ENCODE assay signal across 29 cellular contexts in the genomic region with DNA sequence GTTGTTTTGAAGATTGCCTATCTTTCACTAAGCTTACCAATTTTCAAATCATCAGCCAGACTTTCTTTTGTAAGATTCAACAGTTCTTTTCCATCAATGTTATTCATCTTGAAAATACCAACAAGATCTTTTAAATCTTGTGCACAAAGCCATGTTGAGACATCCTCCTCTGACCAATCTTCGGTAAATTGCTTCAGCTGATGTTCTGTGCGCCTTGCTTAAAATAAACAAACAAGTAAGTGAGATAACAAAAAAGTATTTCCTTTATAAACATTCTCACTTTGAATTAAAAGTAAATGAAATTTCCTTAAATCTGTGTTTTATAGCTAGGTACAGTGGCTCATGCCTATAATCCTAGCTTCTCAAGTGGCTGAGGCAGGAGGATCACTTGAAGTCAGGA. TPM values are rescaled to one million over a fixed set of nuclear protein-coding genes. Genes with fewer than 3 reads are reported as not detected.
DNase-seq lines count a peak whose midpoint lies in the region; ATAC-seq and TF ChIP-seq lines count a peak whose summit lies in the region.
"Had no signal": no experiment of that assay in that cellular context is flagged by ENCODE, and none has a peak within 500 bp of the region (broad histone marks: within the 10 kb centered on the region; RNA-seq: fewer than 3 reads in every experiment).

No MANE protein-coding gene starts in this region.

- peaks cover 8% of the 10 kb centered on the region for H3K4me1 ChIP-seq in DND-41 (ENCODE audit: insufficient read depth, low read length)
- no peaks in the 10 kb centered on the region for H3K4me1 ChIP-seq in mesenchymal stem cell (ENCODE audit: control insufficient read depth, insufficient read depth, low read depth, low read length)
- H3K4me1 ChIP-seq in vagina = peaks cover under 1% of the 10 kb centered on the region
- H3K4me1 ChIP-seq: colonic mucosa had no signal

- no peak overlapping the region for H2BK12ac ChIP-seq in mesenchymal stem cell (ENCODE audit: low read length in 2 of 2)

- H3K36me3 ChIP-seq in DND-41 (ENCODE audit: insufficient read depth, low read length) = peaks cover 59% of the 10 kb centered on the region
- peaks cover 10 to 19% of the 10 kb centered on the region in 2 experiments for H3K36me3 ChIP-seq in mesenchymal stem cell (ENCODE audit: control insufficient read depth in 1 of 2, insufficient read depth in 2 of 2, low read depth in 1 of 2, low read length in 2 of 2)
- H3K36me3 ChIP-seq in vagina = peaks cover 0 to 29% of the 10 kb centered on the region in 2 donors
- H3K36me3 ChIP-seq: brain microvascular endothelial cell, colonic mucosa had no signal

- no CpG with 5 or more reads among the region's 2 CpGs for WGBS in mesenchymal stem cell

- no peak overlapping the region for H3K14ac ChIP-seq in mesenchymal stem cell (ENCODE audit: low read length in 2 of 2)

- TF ChIP-seq CTCF in DND-41 (IDR thresholded peaks at IDR 0.05; ENCODE audit: borderline replicate concordance, extremely low read depth, low read length, poor library complexity, severe bottlenecking) (no peak), vagina (IDR thresholded peaks at IDR 0.05) (no peak)

- no peak overlapping the region for H3K4me3 Mint-ChIP-seq in activated CD4-positive, alpha-beta T cell treated with anti-CD3 and anti-CD28 coated beads, Interleukin-2, amount 10 ng/mL, durations not matched to agents 24 days and 14 days
- H3K4me3 Mint-ChIP-seq: activated naive CD8-positive, alpha-beta T cell treated with anti-CD3 and anti-CD28 coated beads for 36 hours; mesothelial cell of epicardium; naive thymus-derived CD8-positive, alpha-beta T cell; T-helper 2 cell treated with Interferon-gamma antibody and Interleukin-4, amounts not matched to agents 5 μg/mL and 100 μg/mL, for 36 hours had no signal

- H3K4ac ChIP-seq in mesenchymal stem cell (ENCODE audit: low read depth in 1 of 2, low read length in 2 of 2) = no peak overlapping the region

- H4K20me1 ChIP-seq in DND-41 (ENCODE audit: insufficient read depth, low read length) = no peaks in the 10 kb centered on the region

- no peak overlapping the region for H2BK120ac ChIP-seq in mesenchymal stem cell (ENCODE audit: low read depth, low read length)

- no peak for DNase-seq in DND-41
- peak; percentile 67 for DNase-seq in M059J (ENCODE audit: low read depth)
- DNase-seq in fibroblast of gingiva (ENCODE audit: low read depth) = peak; percentile 85
- DNase-seq in mesenchymal stem cell = peak; percentile 86
- no peak for DNase-seq in vagina (ENCODE audit: extremely low spot score in 2 of 2)
- no peak for DNase-seq in SKM-1 treated with dmso at 0.1 percent for 144 hours (lab: John Stamatoyannopoulos, UW; ENCODE audit: unreplicated experiment)
- no peak for DNase-seq in activated CD4-positive, alpha-beta T cell treated with anti-CD3 and anti-CD28 coated beads, Interleukin-2, amount 10 ng/mL, durations not matched to agents 24 days and 14 days
- no peak for DNase-seq in G401 (ENCODE audit: low spot score)
- DNase-seq: activated CD4-positive, alpha-beta T cell treated with anti-CD3 and anti-CD28 coated beads for 4 hours; activated CD8-positive, alpha-beta memory T cell treated with anti-CD3 and anti-CD28 coated beads for 24 hours; activated effector memory CD4-positive, alpha-beta T cell treated with Interleukin-2 at 50 U/mL for 16 hours; activated naive CD8-positive, alpha-beta T cell treated with anti-CD3 and anti-CD28 coated beads for 36 hours; AML-193; brain microvascular endothelial cell; colonic mucosa; effector memory CD4-positive, alpha-beta T cell; erythroblast; kidney; naive thymus-derived CD8-positive, alpha-beta T cell; NCI-H1048; NCI-H1694; NCI-H510A treated with DMSO at 0.1 percent for 48 hours; nucleus accumbens; Right ventricle myocardium superior; stimulated activated naive CD4-positive, alpha-beta T cell treated with Interleukin-2 at 50 U/mL for 16 hours had no signal

- H3K27ac ChIP-seq in DND-41 (ENCODE audit: low read length) (0 out of 2 replicates have a peak overlapping the region, but pooled peaks have one; percentile 25), mesenchymal stem cell (ENCODE audit: low read length, poor library complexity, severe bottlenecking) (no peak overlapping the region), vagina (no peak overlapping the region)
- H3K27ac ChIP-seq: brain microvascular endothelial cell, colonic mucosa, thoracic aorta, VCaP had no signal

- no peaks in the 10 kb centered on the region for H3K9me3 ChIP-seq in DND-41 (ENCODE audit: insufficient read depth, low read length, severe bottlenecking)
- H3K9me3 ChIP-seq in mesenchymal stem cell (ENCODE audit: control insufficient read depth, low read length) = no peaks in the 10 kb centered on the region
- no peaks in the 10 kb centered on the region for H3K9me3 ChIP-seq in vagina
- H3K9me3 ChIP-seq: colonic mucosa, thoracic aorta had no signal

- peaks cover 1% of the 10 kb centered on the region for H3K79me1 ChIP-seq in mesenchymal stem cell (replicated peaks; ENCODE audit: low read length, poor library complexity, severe bottlenecking)

- no peak for TF ChIP-seq POLR2A in vagina (IDR thresholded peaks at IDR 0.05)

- no peak overlapping the region for H4K91ac ChIP-seq in mesenchymal stem cell (ENCODE audit: low read length)

- H4K8ac ChIP-seq in mesenchymal stem cell (ENCODE audit: low read length) = no peak overlapping the region

- ATAC-seq in DND-41 (ENCODE audit: insufficient read depth, low read depth) = no peak
- ATAC-seq: naive thymus-derived CD8-positive, alpha-beta T cell had no signal

- H3K27me3 Mint-ChIP-seq in activated CD4-positive, alpha-beta T cell treated with anti-CD3 and anti-CD28 coated beads, Interleukin-2, amount 10 ng/mL, durations not matched to agents 24 days and 14 days = no peaks in the 10 kb centered on the region
- H3K27me3 Mint-ChIP-seq: activated naive CD8-positive, alpha-beta T cell treated with anti-CD3 and anti-CD28 coated beads for 36 hours; naive thymus-derived CD8-positive, alpha-beta T cell had no signal

- no peaks in the 10 kb centered on the region for H3K27me3 ChIP-seq in DND-41 (ENCODE audit: insufficient read depth, low read length, poor library complexity)
- no peaks in the 10 kb centered on the region for H3K27me3 ChIP-seq in mesenchymal stem cell (ENCODE audit: control insufficient read depth in 1 of 2, insufficient read depth in 1 of 2, low read length in 2 of 2)
- no peaks in the 10 kb centered on the region for H3K27me3 ChIP-seq in vagina
- H3K27me3 ChIP-seq: brain microvascular endothelial cell, colonic mucosa had no signal

- H3K36me3 Mint-ChIP-seq in activated CD4-positive, alpha-beta T cell treated with anti-CD3 and anti-CD28 coated beads, Interleukin-2, amount 10 ng/mL, durations not matched to agents 24 days and 14 days (ENCODE audit: low read depth) = peaks cover 8% of the 10 kb centered on the region

- intact Hi-C loops in vagina (cut with DNase I) = no loop called here
- intact Hi-C loops in activated CD4-positive, alpha-beta T cell treated with anti-CD3 and anti-CD28 coated beads, Interleukin-2, amount 10 ng/mL, durations not matched to agents 24 days and 14 days (cut with micrococcal nuclease) = no loop called here

- H3K4me2 ChIP-seq in DND-41 (ENCODE audit: insufficient read depth, low read length) = no peak overlapping the region
- H3K4me2 ChIP-seq in mesenchymal stem cell (ENCODE audit: low read length, poor library complexity, severe bottlenecking) = no peak overlapping the region

- H2BK5ac ChIP-seq in mesenchymal stem cell (ENCODE audit: low read depth, low read length, poor library complexity, severe bottlenecking) = no peak overlapping the region

- H3K9me3 Mint-ChIP-seq in activated CD4-positive, alpha-beta T cell treated with anti-CD3 and anti-CD28 coated beads, Interleukin-2, amount 10 ng/mL, durations not matched to agents 24 days and 14 days = no peaks in the 10 kb centered on the region
- H3K9me3 Mint-ChIP-seq: activated naive CD8-positive, alpha-beta T cell treated with anti-CD3 and anti-CD28 coated beads for 36 hours; mesothelial cell of epicardium; naive thymus-derived CD8-positive, alpha-beta T cell; T-helper 2 cell treated with Interferon-gamma antibody and Interleukin-4, amounts not matched to agents 5 μg/mL and 100 μg/mL, for 36 hours had no signal

- peaks cover 14% of the 10 kb centered on the region for H3K79me2 ChIP-seq in DND-41 (ENCODE audit: insufficient read depth, low read length)

- no peak overlapping the region for H2AK5ac ChIP-seq in mesenchymal stem cell (ENCODE audit: low read length, severe bottlenecking)

- no peak overlapping the region for H3K23ac ChIP-seq in mesenchymal stem cell (ENCODE audit: low read length in 2 of 2)

- no peak overlapping the region for H3K18ac ChIP-seq in mesenchymal stem cell (ENCODE audit: low read depth in 1 of 2, low read length in 2 of 2)

- H3K4me3 ChIP-seq in DND-41 (ENCODE audit: low read depth in 1 of 2, low read length in 2 of 2) (no peak overlapping the region), mesenchymal stem cell (ENCODE audit: insufficient read depth in 1 of 2, low read depth in 1 of 2, low read length in 2 of 2) (no peak overlapping the region), vagina (no peak overlapping the region)
- H3K4me3 ChIP-seq: colonic mucosa, thoracic aorta had no signal

- in situ Hi-C loops in G401 (cut with HindIII; ENCODE audit: low sequenced_read_pairs) = no loop called here

- H3K4me1 Mint-ChIP-seq in activated CD4-positive, alpha-beta T cell treated with anti-CD3 and anti-CD28 coated beads, Interleukin-2, amount 10 ng/mL, durations not matched to agents 24 days and 14 days = no peaks in the 10 kb centered on the region
- H3K4me1 Mint-ChIP-seq: activated naive CD8-positive, alpha-beta T cell treated with anti-CD3 and anti-CD28 coated beads for 36 hours; mesothelial cell of epicardium; naive thymus-derived CD8-positive, alpha-beta T cell had no signal

- no peak overlapping the region for H3K27ac Mint-ChIP-seq in activated CD4-positive, alpha-beta T cell treated with anti-CD3 and anti-CD28 coated beads, Interleukin-2, amount 10 ng/mL, durations not matched to agents 24 days and 14 days
- H3K27ac Mint-ChIP-seq: activated naive CD8-positive, alpha-beta T cell treated with anti-CD3 and anti-CD28 coated beads for 36 hours; T-helper 2 cell treated with Interferon-gamma antibody and Interleukin-4, amounts not matched to agents 5 μg/mL and 100 μg/mL, for 36 hours had no signal

- H2BK15ac ChIP-seq in mesenchymal stem cell (ENCODE audit: low read depth, poor library complexity, severe bottlenecking) = no peak overlapping the region

- H2AFZ ChIP-seq in DND-41 (ENCODE audit: low read depth, low read length) (no peak overlapping the region), mesenchymal stem cell (ENCODE audit: low read depth, low read length) (no peak overlapping the region)

- no peak overlapping the region for H3K9ac ChIP-seq in DND-41 (ENCODE audit: low read depth, low read length)
- no peak overlapping the region for H3K9ac ChIP-seq in mesenchymal stem cell (ENCODE audit: low read length)

RNA-seq across cellular contexts. Expression of a gene that starts 30.3 kb away (rescaled TPM):
- 6.8 and 7.8 TPM in 2 replicates for total RNA-seq in M059J (2014; rRNA removed; shearing (Covaris generic))
- polyA plus RNA-seq in mesenchymal stem cell (2013, experiment 1 of 2) = 3.4 TPM
- 4.4 TPM for polyA plus RNA-seq in mesenchymal stem cell (2013, experiment 2 of 2)
- 2.2 TPM for total RNA-seq in vagina
- total RNA-seq in activated CD4-positive, alpha-beta T cell treated with anti-CD3 and anti-CD28 coated beads, Interleukin-2, amount 10 ng/mL, durations not matched to agents 24 days and 14 days = 5.6 and 5.7 TPM in 2 replicates
- 14.0 and 15.2 TPM in 2 replicates for total RNA-seq in G401 (2014; rRNA removed; shearing (Covaris generic))

Comparison
In these comparisons a context has a peak if more than half of its experiments do, and no peak if none do; other contexts are left out.
1. DNase-seq: peak in M059J (single experiment), fibroblast of gingiva (single experiment) and mesenchymal stem cell (single experiment); none in DND-41 (single experiment), vagina (0 of 2), SKM-1 treated with dmso at 0.1 percent for 144 hours (single experiment), activated CD4-positive, alpha-beta T cell treated with anti-CD3 and anti-CD28 coated beads, Interleukin-2, amount 10 ng/mL, durations not matched to agents 24 days and 14 days (single experiment) and G401 (single experiment).